Comparison of ENCODE assay signal across 26 cellular contexts in the genomic region with DNA sequence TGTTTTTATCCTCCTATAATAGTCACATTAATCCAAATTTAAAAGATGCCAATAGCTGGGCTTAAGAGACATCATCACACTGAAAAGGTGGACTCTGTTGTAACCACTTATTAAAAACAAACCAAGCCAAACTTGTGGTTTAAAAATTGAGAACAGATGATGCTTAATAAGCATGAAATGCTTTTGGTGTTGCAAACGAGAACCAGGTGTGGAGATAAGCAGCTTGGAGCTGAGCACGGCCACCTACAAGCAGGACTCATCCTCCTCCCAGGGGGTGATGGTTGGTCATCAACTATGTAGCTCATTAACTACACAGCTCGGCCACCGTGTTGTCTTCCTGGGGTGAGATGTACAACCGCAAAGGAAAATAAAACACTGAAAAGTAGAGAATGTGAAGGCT.
DNase-seq lines count a peak whose midpoint lies in the region; ATAC-seq and TF ChIP-seq lines count a peak whose summit lies in the region.
"Had no signal": no experiment of that assay in that cellular context is flagged by ENCODE, and none has a peak within 500 bp of the region (broad histone marks: within the 10 kb centered on the region; RNA-seq: fewer than 3 reads in every experiment).

No MANE protein-coding gene starts in this region.

- no peak overlapping the region for H2AK5ac ChIP-seq in IMR-90 (ENCODE audit: low read depth, low read length)

- H3K79me2 ChIP-seq in smooth muscle cell (ENCODE audit: low read depth): no peaks in the 10 kb centered on the region
- H3K79me2 ChIP-seq: hepatocyte had no signal

- POLR2A ChIA-PET in IMR-90 (lab: Charles Lee; ENCODE audit: unreplicated experiment): no interaction called here
- POLR2A ChIA-PET in GM10248 (lab: Yijun Ruan, JAX): no interaction called here

- H3K4me3 ChIP-seq in IMR-90 (ENCODE audit: insufficient read depth, low read depth, low read length) (no peak overlapping the region), astrocyte of the cerebellum (ENCODE audit: low read depth, low read length) (no peak overlapping the region), smooth muscle cell (no peak overlapping the region)
- H3K4me3 ChIP-seq: cardiac muscle cell, hepatocyte, PC-9, spleen had no signal

- WGBS in IMR-90 (ENCODE audit: extremely low coverage in 2 of 2, insufficient read length in 1 of 2), 2 experiments: no CpG with 5 or more reads among the region's 5 CpGs
- WGBS in smooth muscle cell (ENCODE audit: low lambda C conversion rate): 82% methylated on average over 5 of the region's 5 CpGs

- no peaks in the 10 kb centered on the region for H3K9me1 ChIP-seq in IMR-90 (ENCODE audit: insufficient read depth, low read length)

- no peak overlapping the region for H2AFZ ChIP-seq in IMR-90 (replicated peaks; ENCODE audit: low read length, poor library complexity)
- no peak overlapping the region for H2AFZ ChIP-seq in smooth muscle cell (ENCODE audit: low read depth)
- H2AFZ ChIP-seq: hepatocyte, PC-9 had no signal

- H3K14ac ChIP-seq in IMR-90 (replicated peaks; ENCODE audit: low read depth, low read length): no peak overlapping the region

- no peaks in the 10 kb centered on the region for H3K79me1 ChIP-seq in IMR-90 (ENCODE audit: low read depth in 1 of 2, low read length in 2 of 2)

- H3K9me3 ChIP-seq in IMR-90 (ENCODE audit: control insufficient read depth, insufficient read depth, low read length) (no peaks in the 10 kb centered on the region), smooth muscle cell (replicated peaks; ENCODE audit: low read depth) (no peaks in the 10 kb centered on the region)

- no peak overlapping the region for H2BK15ac ChIP-seq in IMR-90 (ENCODE audit: low read depth, low read length)

- no peak overlapping the region for H4K8ac ChIP-seq in IMR-90 (ENCODE audit: low read depth in 2 of 2, low read length in 2 of 2)

- no peak for TF ChIP-seq CTCF in AG09319 (IDR thresholded peaks at IDR 0.05; ENCODE audit: low read depth, low read length)
- no peak for TF ChIP-seq CTCF in IMR-90 (conservative IDR thresholded peaks at IDR 0.05; ENCODE audit: low read depth, low read length)
- TF ChIP-seq CTCF in astrocyte of the cerebellum (IDR thresholded peaks at IDR 0.05; ENCODE audit: low read depth, low read length, missing control alignments): no peak
- no peak for TF ChIP-seq CTCF in smooth muscle cell (IDR thresholded peaks at IDR 0.05; ENCODE audit: borderline replicate concordance, insufficient read depth, poor library complexity, severe bottlenecking)
- no peak for TF ChIP-seq CTCF in GM10248 (IDR thresholded peaks at IDR 0.05; ENCODE audit: control extremely low read depth, extremely low read depth, low read depth, missing control alignments)

- peak; percentile 34 for DNase-seq in AG09319 (ENCODE audit: extremely low read depth, low read depth)
- DNase-seq in IMR-90: peak; percentile 34
- peak; percentile 73 for DNase-seq in astrocyte of the cerebellum (ENCODE audit: low read depth)
- DNase-seq in iris pigment epithelial cell (ENCODE audit: low read depth): peak; percentile 23
- no peak for DNase-seq in NCI-H187 (lab: John Stamatoyannopoulos, UW)
- DNase-seq in smooth muscle cell (lab: John Stamatoyannopoulos, UW; ENCODE audit: unreplicated experiment): no peak
- DNase-seq in NCI-H2227 treated with DMSO at 0.1 percent for 48 hours (lab: John Stamatoyannopoulos, UW): no peak
- DNase-seq in GM10248 (ENCODE audit: extremely low spot score): no peak
- DNase-seq: activated CD4-positive, alpha-beta T cell treated with anti-CD3 and anti-CD28 coated beads for 36 hours; activated CD8-positive, alpha-beta memory T cell treated with anti-CD3 and anti-CD28 coated beads for 24 hours; activated T-cell treated with anti-CD3 and anti-CD28 coated beads, Interleukin-2, amount 50 U/mL, for 24 hours; CD4-positive, alpha-beta T cell; immature natural killer cell; left ventricle myocardium superior; midbrain; natural killer cell; NCI-H146; NCI-H510A treated with DMSO at 0.1 percent for 48 hours; NK-92 treated with Interleukin-12 subunit alpha and Interleukin-12 subunit beta, amount 100 ng/mL, for 24 hours; PC-9; SHP77 treated with DMSO at 0.1 percent for 48 hours; spleen; stimulated activated CD4-positive, alpha-beta T cell treated with anti-CD3 and anti-CD28 coated beads, Interleukin-4, amount 100 ng/mL, for 1 hour had no signal

- no peak overlapping the region for H2AK9ac ChIP-seq in IMR-90 (replicated peaks; ENCODE audit: low read depth, low read length, poor library complexity)

- intact Hi-C loops in IMR-90 (cut with micrococcal nuclease): no loop called here

- no peak for TF ChIP-seq RAD21 in IMR-90 (IDR thresholded peaks at IDR 0.05; ENCODE audit: low read length)

- H4K20me1 ChIP-seq in IMR-90 (ENCODE audit: insufficient read depth, low read length) (no peaks in the 10 kb centered on the region), smooth muscle cell (ENCODE audit: low read depth) (no peaks in the 10 kb centered on the region)

- H3K27me3 ChIP-seq in IMR-90 (ENCODE audit: control insufficient read depth, insufficient read depth, low read length): no peaks in the 10 kb centered on the region
- H3K27me3 ChIP-seq in smooth muscle cell (ENCODE audit: low read depth): no peaks in the 10 kb centered on the region
- H3K27me3 ChIP-seq: cardiac muscle cell, hepatocyte, spleen had no signal

- no TSS peak for BruUV-seq in IMR-90 (replicated peaks; lab: Mats Ljungman, UMichigan)

- H3K4ac ChIP-seq in IMR-90 (ENCODE audit: low read depth, low read length): no peak overlapping the region

- no peak overlapping the region for H3K23ac ChIP-seq in IMR-90 (ENCODE audit: low read depth, low read length)

- H3K36me3 ChIP-seq in IMR-90 (ENCODE audit: control insufficient read depth, insufficient read depth, low read length) (no peaks in the 10 kb centered on the region), smooth muscle cell (ENCODE audit: low read depth) (no peaks in the 10 kb centered on the region)
- H3K36me3 ChIP-seq: cardiac muscle cell, spleen had no signal

- dilution Hi-C loops in IMR-90 (cut with HindIII; ENCODE audit: low sequenced_read_pairs, unreplicated experiment): no loop called here

- H3K9ac ChIP-seq in IMR-90 (ENCODE audit: low read depth, low read length): no peak overlapping the region
- no peak overlapping the region for H3K9ac ChIP-seq in smooth muscle cell (ENCODE audit: low read depth)

- H4K91ac ChIP-seq in IMR-90 (ENCODE audit: insufficient read depth, low read depth, low read length): no peak overlapping the region

- H2BK20ac ChIP-seq in IMR-90 (ENCODE audit: low read depth, low read length): no peak overlapping the region

- H3K56ac ChIP-seq in IMR-90 (ENCODE audit: extremely low read depth, insufficient read depth, low read length): no peak overlapping the region

- no peak overlapping the region for H3K18ac ChIP-seq in IMR-90 (ENCODE audit: low read depth, low read length)

- no peak overlapping the region for H3K27ac ChIP-seq in IMR-90 (ENCODE audit: insufficient read depth, low read length)
- no peak overlapping the region for H3K27ac ChIP-seq in smooth muscle cell (ENCODE audit: low read depth)
- H3K27ac ChIP-seq: cardiac muscle cell, hepatocyte, PC-9, spleen had no signal

- in situ Hi-C loops in IMR-90 (cut with MboI; ENCODE audit: low sequenced_read_pairs): no loop called here
- in situ Hi-C loops in astrocyte of the cerebellum (cut with HindIII; ENCODE audit: low sequenced_read_pairs): no loop called here

- H4K5ac ChIP-seq in IMR-90 (ENCODE audit: low read depth, low read length): no peak overlapping the region

- H3K4me1 ChIP-seq in IMR-90 (ENCODE audit: control insufficient read depth, insufficient read depth, low read length) (peaks cover 1% of the 10 kb centered on the region; the same call in 1 of the 2 replicates), smooth muscle cell (ENCODE audit: low read depth) (no peaks in the 10 kb centered on the region)
- H3K4me1 ChIP-seq: spleen had no signal

- no peak overlapping the region for H2BK5ac ChIP-seq in IMR-90 (ENCODE audit: low read depth, low read length, poor library complexity, severe bottlenecking)

- TF ChIP-seq POLR2A in IMR-90 (IDR thresholded peaks at IDR 0.05; ENCODE audit: low read depth, low read length): no peak

- CTCF ChIA-PET in IMR-90 (lab: Yijun Ruan, JAX): interaction anchor here (1.1 kb wide), 1 partner anchor 153 kb away, joined by 3 read pairs; no protein-coding TSS in a partner anchor
- CTCF ChIA-PET in GM10248 (lab: Yijun Ruan, JAX): no interaction called here

- H3K4me2 ChIP-seq in IMR-90 (ENCODE audit: low read depth, low read length) (no peak overlapping the region), smooth muscle cell (no peak overlapping the region)
- H3K4me2 ChIP-seq: hepatocyte, PC-9 had no signal

- no peaks in the 10 kb centered on the region for H3F3A ChIP-seq in smooth muscle cell (ENCODE audit: low read depth)

- ATAC-seq in IMR-90 (ENCODE audit: low read depth): no peak
- ATAC-seq: activated CD4-positive, alpha-beta T cell treated with anti-CD3 and anti-CD28 coated beads for 36 hours; left ventricle myocardium superior; natural killer cell; stimulated activated memory B cell treated with anti-CD40 and anti-IgM and Interleukin-4, amounts not matched to agents 10 μg/mL and 1 μg/mL and 100 μg/mL, for 72 hours had no signal

- no peak overlapping the region for H2BK120ac ChIP-seq in IMR-90 (ENCODE audit: low read depth, low read length)

TF ChIP-seq in IMR-90, 13 proteins besides CTCF, POLR2A, EP300 and RAD21 (continues in another document):
- TF ChIP-seq CHD1 (IDR thresholded peaks at IDR 0.05; ENCODE audit: low read depth, low read length) (no peak), CEBPB (IDR thresholded peaks at IDR 0.05; ENCODE audit: low read depth, low read length) (no peak), MAZ (IDR thresholded peaks at IDR 0.05; ENCODE audit: borderline replicate concordance, low read depth, low read length) (no peak), BHLHE40 (IDR thresholded peaks at IDR 0.05; ENCODE audit: low read depth, low read length) (no peak), RFX5 (IDR thresholded peaks at IDR 0.05; ENCODE audit: low read depth, low read length) (no peak), MXI1 (IDR thresholded peaks at IDR 0.05; ENCODE audit: borderline replicate concordance, low read depth, low read length) (no peak), SMC3 (IDR thresholded peaks at IDR 0.05; ENCODE audit: low read depth, low read length) (no peak), NFE2L2 (IDR thresholded peaks at IDR 0.05; ENCODE audit: low read depth, low read length) (no peak), RCOR1 (IDR thresholded peaks at IDR 0.05; ENCODE audit: insufficient replicate concordance, low read length) (no peak)
- TF ChIP-seq, protein P1, sequence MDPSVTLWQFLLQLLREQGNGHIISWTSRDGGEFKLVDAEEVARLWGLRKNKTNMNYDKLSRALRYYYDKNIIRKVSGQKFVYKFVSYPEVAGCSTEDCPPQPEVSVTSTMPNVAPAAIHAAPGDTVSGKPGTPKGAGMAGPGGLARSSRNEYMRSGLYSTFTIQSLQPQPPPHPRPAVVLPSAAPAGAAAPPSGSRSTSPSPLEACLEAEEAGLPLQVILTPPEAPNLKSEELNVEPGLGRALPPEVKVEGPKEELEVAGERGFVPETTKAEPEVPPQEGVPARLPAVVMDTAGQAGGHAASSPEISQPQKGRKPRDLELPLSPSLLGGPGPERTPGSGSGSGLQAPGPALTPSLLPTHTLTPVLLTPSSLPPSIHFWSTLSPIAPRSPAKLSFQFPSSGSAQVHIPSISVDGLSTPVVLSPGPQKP (IDR thresholded peaks at IDR 0.05; ENCODE audit: borderline replicate concordance, low read depth, low read length): no peak

Comparison
In these comparisons a context has a peak if more than half of its experiments do, and no peak if none do; other contexts are left out.
1. DNase-seq: peak in AG09319 (single experiment), IMR-90 (single experiment), astrocyte of the cerebellum (single experiment) and iris pigment epithelial cell (single experiment); none in NCI-H187 (0 of 2), smooth muscle cell (single experiment), NCI-H2227 treated with DMSO at 0.1 percent for 48 hours (single experiment) and GM10248 (single experiment).